In the genomic region with DNA sequence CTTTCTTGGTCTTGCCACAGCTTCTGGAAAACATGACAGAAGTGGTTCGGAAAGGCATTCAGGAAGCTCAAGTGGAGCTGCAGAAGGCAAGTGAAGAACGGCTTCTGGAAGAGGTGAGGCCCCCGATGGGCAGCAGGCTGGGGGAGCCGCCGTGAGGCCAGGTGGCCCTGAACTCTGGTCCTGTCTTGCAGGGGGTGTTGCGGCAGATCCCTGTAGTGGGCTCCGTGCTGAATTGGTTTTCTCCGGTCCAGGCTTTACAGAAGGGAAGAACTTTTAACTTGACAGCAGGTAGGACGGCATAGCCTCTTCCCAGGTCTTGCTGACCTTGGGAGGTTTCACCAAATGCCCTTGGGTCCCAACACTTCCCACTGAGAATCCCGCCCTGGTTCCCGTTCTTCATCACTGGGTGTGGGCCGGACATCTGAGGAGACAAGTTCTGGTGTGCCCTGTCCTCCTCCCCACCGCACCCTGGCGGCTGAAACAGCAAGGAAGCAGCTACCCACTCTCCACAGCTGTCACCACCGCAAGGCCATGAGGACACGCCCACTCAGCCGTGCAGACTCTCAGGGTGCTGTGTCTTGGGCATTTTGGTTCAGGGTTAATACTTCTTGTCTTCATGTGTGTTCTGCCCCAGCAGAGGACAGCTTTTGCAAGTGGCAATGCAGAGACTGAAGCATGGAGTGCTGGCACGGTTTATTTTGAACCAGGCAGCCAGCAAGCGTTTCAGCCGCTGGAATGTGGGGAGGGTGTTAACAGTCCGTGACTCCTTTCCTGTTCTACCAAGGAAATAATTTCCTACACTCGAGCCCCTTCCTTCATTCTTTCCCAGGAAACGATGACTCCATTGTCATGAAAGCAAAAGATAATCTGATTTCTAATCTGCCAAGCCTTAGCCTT, we compare ENCODE assay signal across 17 cellular contexts. TPM values are rescaled to one million over a fixed set of nuclear protein-coding genes. Genes with fewer than 3 reads are reported as not detected.
DNase-seq lines count a peak whose midpoint lies in the region; ATAC-seq and TF ChIP-seq lines count a peak whose summit lies in the region.
"Had no signal": no experiment of that assay in that cellular context is flagged by ENCODE, and none has a peak within 500 bp of the region (broad histone marks: within the 10 kb centered on the region; RNA-seq: fewer than 3 reads in every experiment).

No MANE protein-coding gene starts in this region.

- no peaks in the 10 kb centered on the region for H3K27me3 Mint-ChIP-seq in chondrocyte (ENCODE audit: low read depth)
- H3K27me3 Mint-ChIP-seq: stimulated activated naive CD8-positive, alpha-beta T cell treated with anti-CD3 and anti-CD28 coated beads, Interleukin-15, amount 100 ng/mL, for 72 hours had no signal

- H3K4me1 ChIP-seq in osteoblast (ENCODE audit: insufficient read depth, low read length) (no peaks in the 10 kb centered on the region), PC-3 (ENCODE audit: insufficient read depth, low read length) (no peaks in the 10 kb centered on the region)
- H3K4me1 ChIP-seq: A549 had no signal

- H3K4me3 ChIP-seq in osteoblast (ENCODE audit: insufficient read depth, low read length) (no peak overlapping the region), PC-3 (ENCODE audit: low read length) (no peak overlapping the region)
- H3K4me3 ChIP-seq: A549, right lobe of liver had no signal

- intact Hi-C loops in left ventricle myocardium superior (cut with micrococcal nuclease) (no loop called here), PC-3 (cut with micrococcal nuclease) (no loop called here)

- H3K9me2 ChIP-seq in PC-3 (replicated peaks; ENCODE audit: low read length), result no peaks in the 10 kb centered on the region

- H3K9me3 ChIP-seq in osteoblast (ENCODE audit: low read depth, low read length) (no peaks in the 10 kb centered on the region), PC-3 (ENCODE audit: low read length) (no peaks in the 10 kb centered on the region)
- H3K9me3 ChIP-seq: A549, right lobe of liver had no signal

- H3K36me3 ChIP-seq in osteoblast (ENCODE audit: insufficient read depth, low read length) (peaks cover 92% of the 10 kb centered on the region), PC-3 (ENCODE audit: low read depth, low read length) (peaks cover 24% of the 10 kb centered on the region)

- H2AFZ ChIP-seq in osteoblast (ENCODE audit: low read length) (no peak overlapping the region), PC-3 (ENCODE audit: low read length) (no peak overlapping the region)

- H3K27ac ChIP-seq in osteoblast (ENCODE audit: low read depth, low read length) (no peak overlapping the region), PC-3 (ENCODE audit: low read length) (no peak overlapping the region)
- H3K27ac ChIP-seq: A549, HL-60 had no signal

- DNase-seq in AG08395 (ENCODE audit: low spot score) (peak; percentile 52), chondrocyte (ENCODE audit: low spot score) (no peak), left ventricle myocardium superior (peak; percentile 49), osteoblast (ENCODE audit: insufficient read length, low spot score, missing footprints) (no peak), PC-3 (no peak), OCI-M1 (lab: John Stamatoyannopoulos, UW) (no peak), C1 segment of cervical spinal cord (lab: John Stamatoyannopoulos, UW) (no peak)
- DNase-seq: activated CD4-positive, alpha-beta T cell treated with anti-CD3 and anti-CD28 coated beads for 1 hour; cortex of kidney; NCI-H146; NCI-H510A; right lobe of liver; stimulated activated naive CD8-positive, alpha-beta T cell treated with anti-CD3 and anti-CD28 coated beads, Interleukin-15, amount 100 ng/mL, for 72 hours had no signal

- H3K27ac Mint-ChIP-seq in chondrocyte (ENCODE audit: unreplicated experiment), result peak overlapping the region; percentile 54

- no peaks in the 10 kb centered on the region for H3K9me3 Mint-ChIP-seq in chondrocyte (ENCODE audit: low read depth)
- H3K9me3 Mint-ChIP-seq: stimulated activated naive CD8-positive, alpha-beta T cell treated with anti-CD3 and anti-CD28 coated beads, Interleukin-15, amount 100 ng/mL, for 72 hours had no signal

- H3F3A ChIP-seq in PC-3 (ENCODE audit: low read length, unreplicated experiment), result no peaks in the 10 kb centered on the region

- H3K36me3 Mint-ChIP-seq in chondrocyte (ENCODE audit: low read depth), result peaks cover 50% of the 10 kb centered on the region

- peaks cover 4% of the 10 kb centered on the region for H4K20me1 ChIP-seq in osteoblast (ENCODE audit: insufficient read depth, low read length)
- no peaks in the 10 kb centered on the region for H4K20me1 ChIP-seq in PC-3 (ENCODE audit: low read length)

- no TSS peak for BruUV-seq in PC-3 (replicated peaks; lab: Mats Ljungman, UMichigan)

- H3K79me2 ChIP-seq in osteoblast (ENCODE audit: insufficient read depth, low read length), result peaks cover 3% of the 10 kb centered on the region
- H3K79me2 ChIP-seq in PC-3 (ENCODE audit: low read length), result no peaks in the 10 kb centered on the region

- no peaks in the 10 kb centered on the region for H3K4me1 Mint-ChIP-seq in chondrocyte (ENCODE audit: low read depth)

- H3K4me2 ChIP-seq in osteoblast (ENCODE audit: insufficient read depth, low read length) (no peak overlapping the region), PC-3 (ENCODE audit: low read length) (no peak overlapping the region)
- H3K4me2 ChIP-seq: A549 had no signal

- H3K9ac ChIP-seq in PC-3 (ENCODE audit: low read length), result no peak overlapping the region

- H3K27me3 ChIP-seq in osteoblast (ENCODE audit: insufficient read depth, low read length) (no peaks in the 10 kb centered on the region), PC-3 (ENCODE audit: low read length) (no peaks in the 10 kb centered on the region)
- H3K27me3 ChIP-seq: right lobe of liver had no signal

- POLR2A ChIA-PET in PC-3 (lab: Charles Lee; ENCODE audit: unreplicated experiment), result no interaction called here

- TF ChIP-seq CTCF in chondrocyte (IDR thresholded peaks at IDR 0.05), result no peak
- peak; percentile 13 for TF ChIP-seq CTCF in osteoblast (IDR thresholded peaks at IDR 0.05; ENCODE audit: extremely low read depth, low read depth, low read length)
- TF ChIP-seq CTCF in PC-3 (conservative IDR thresholded peaks at IDR 0.05; ENCODE audit: low read depth, low read length), result no peak

- ATAC-seq in left ventricle myocardium superior (peak; percentile 58), PC-3 (no peak), HG02759 (IDR thresholded peaks at IDR 0.05; ENCODE audit: unreplicated experiment) (no peak)
- ATAC-seq: A549; HCT116; stimulated activated naive CD8-positive, alpha-beta T cell treated with anti-CD3 and anti-CD28 coated beads, Interleukin-15, amount 100 ng/mL, for 72 hours had no signal

- no peak overlapping the region for H3K4me3 Mint-ChIP-seq in chondrocyte (ENCODE audit: unreplicated experiment)
- H3K4me3 Mint-ChIP-seq: stimulated activated naive CD8-positive, alpha-beta T cell treated with anti-CD3 and anti-CD28 coated beads, Interleukin-15, amount 100 ng/mL, for 72 hours had no signal

- CTCF ChIA-PET in PC-3 (lab: Charles Lee), result no interaction called here

RNA-seq across cellular contexts. Expression of gene NTAN1, which starts 21.4 kb away (rescaled TPM):
- total RNA-seq in chondrocyte (47.4 to 50.3 TPM (median 49.3 TPM) in 3 replicates), left ventricle myocardium superior (23.7 TPM), osteoblast (59.7 and 75.7 TPM in 2 replicates), PC-3 (2014; rRNA removed) (23.8 and 32.0 TPM in 2 replicates)

RNA-seq across cellular contexts. Expression of gene RRN3, which starts 59.6 kb away (rescaled TPM):
- total RNA-seq in chondrocyte (24.4 to 25.8 TPM (median 25.1 TPM) in 3 replicates), left ventricle myocardium superior (25.8 TPM), osteoblast (23.0 and 29.3 TPM in 2 replicates), PC-3 (2014; rRNA removed) (29.9 and 35.3 TPM in 2 replicates)

RNA-seq across cellular contexts. Expression of gene PDXDC1, which starts 59.7 kb away (rescaled TPM):
- total RNA-seq in chondrocyte (120 to 156 TPM (median 125 TPM) in 3 replicates), left ventricle myocardium superior (82.0 TPM), osteoblast (82.5 and 90.5 TPM in 2 replicates), PC-3 (2014; rRNA removed) (62.6 and 75.4 TPM in 2 replicates)

Comparison
In these comparisons a context has a peak if more than half of its experiments do, and no peak if none do; other contexts are left out.
1. DNase-seq: peak in AG08395 (single experiment) and left ventricle myocardium superior (single experiment); none in chondrocyte (single experiment), osteoblast (single experiment), PC-3 (single experiment), OCI-M1 (single experiment) and C1 segment of cervical spinal cord (0 of 14).